ENCODE assay signal across 21 cellular contexts in the genomic region with DNA sequence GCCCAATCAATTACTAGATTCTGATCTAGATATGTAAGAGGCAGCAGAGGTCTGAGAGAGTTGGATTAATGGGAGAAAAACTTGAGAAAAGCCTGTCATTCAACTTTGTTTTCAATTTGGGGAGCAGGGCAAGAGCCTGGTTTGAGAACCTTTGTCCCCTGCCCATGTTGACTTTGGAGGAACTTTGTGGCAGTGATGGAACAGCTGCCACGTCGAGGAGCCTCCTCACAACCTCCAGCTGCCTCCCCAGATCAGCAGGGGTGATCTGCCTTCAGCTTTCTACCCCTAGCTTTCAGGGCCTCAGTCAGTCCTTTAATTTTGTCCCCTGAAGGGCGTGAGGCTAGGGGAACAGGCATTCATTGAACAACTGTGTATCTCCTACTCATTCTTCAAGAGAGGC.
"Had no signal": no experiment of that assay in that cellular context is flagged by ENCODE, and none has a peak within 500 bp of the region (broad histone marks: within the 10 kb centered on the region; RNA-seq: fewer than 3 reads in every experiment).

No MANE protein-coding gene starts in this region.

- H3K27ac ChIP-seq: brain microvascular endothelial cell, left ventricle myocardium inferior, psoas muscle, testis, upper lobe of left lung had no signal

- H3K4me3 Mint-ChIP-seq: activated B cell treated with CpG ODN at 0.5 μM for 24 hours; activated CD4-positive, alpha-beta memory T cell treated with anti-CD3 and anti-CD28 coated beads, Interleukin-2, amount 10 ng/mL, durations not matched to agents 7 days and 5 days; activated CD8-positive, alpha-beta memory T cell treated with anti-CD3 and anti-CD28 coated beads, Interleukin-2, amount 10 ng/mL, durations not matched to agents 7 days and 5 days; activated naive CD4-positive, alpha-beta T cell treated with anti-CD3 and anti-CD28 coated beads, Interleukin-2, amount 10 ng/mL, durations not matched to agents 7 days and 5 days; activated naive CD8-positive, alpha-beta T cell treated with anti-CD3 and anti-CD28 coated beads, Interleukin-2, amount 50 U/mL, for 24 hours; naive thymus-derived CD4-positive, alpha-beta T cell had no signal

- ATAC-seq: activated CD8-positive, alpha-beta memory T cell treated with anti-CD3 and anti-CD28 coated beads, Interleukin-2, amount 10 ng/mL, durations not matched to agents 7 days and 5 days; activated naive CD8-positive, alpha-beta T cell treated with anti-CD3 and anti-CD28 coated beads, Interleukin-2, amount 50 U/mL, for 24 hours; naive thymus-derived CD4-positive, alpha-beta T cell; psoas muscle; right cardiac atrium had no signal

- H3K4me1 ChIP-seq: testis had no signal

- DNase-seq: activated B cell treated with CpG ODN at 0.5 μM for 24 hours; activated CD4-positive, alpha-beta memory T cell treated with anti-CD3 and anti-CD28 coated beads, Interleukin-2, amount 10 ng/mL, durations not matched to agents 7 days and 5 days; activated CD4-positive, alpha-beta T cell treated with anti-CD3 and anti-CD28 coated beads for 48 hours; activated CD8-positive, alpha-beta memory T cell treated with anti-CD3 and anti-CD28 coated beads, Interleukin-2, amount 10 ng/mL, durations not matched to agents 7 days and 5 days; activated effector memory CD4-positive, alpha-beta T cell treated with Interleukin-2 at 50 U/mL for 16 hours; activated naive CD4-positive, alpha-beta T cell treated with anti-CD3 and anti-CD28 coated beads, Interleukin-2, amount 10 ng/mL, durations not matched to agents 7 days and 5 days; activated naive CD8-positive, alpha-beta T cell treated with anti-CD3 and anti-CD28 coated beads, Interleukin-2, amount 50 U/mL, for 24 hours; anterior cingulate cortex; brain microvascular endothelial cell; central memory CD4-positive, alpha-beta T cell; erythroblast; head of caudate nucleus; left ventricle myocardium inferior; naive thymus-derived CD4-positive, alpha-beta T cell; psoas muscle; right cardiac atrium; stimulated activated CD4-positive, alpha-beta T cell treated with anti-CD3 and anti-CD28 coated beads, Interleukin-4, amount 100 ng/mL, for 1 hour; stomach; testis; upper lobe of left lung had no signal

- H3K27me3 Mint-ChIP-seq: activated B cell treated with CpG ODN at 0.5 μM for 24 hours; activated CD4-positive, alpha-beta memory T cell treated with anti-CD3 and anti-CD28 coated beads, Interleukin-2, amount 10 ng/mL, durations not matched to agents 7 days and 5 days; activated CD8-positive, alpha-beta memory T cell treated with anti-CD3 and anti-CD28 coated beads, Interleukin-2, amount 10 ng/mL, durations not matched to agents 7 days and 5 days; activated naive CD4-positive, alpha-beta T cell treated with anti-CD3 and anti-CD28 coated beads, Interleukin-2, amount 10 ng/mL, durations not matched to agents 7 days and 5 days; activated naive CD8-positive, alpha-beta T cell treated with anti-CD3 and anti-CD28 coated beads, Interleukin-2, amount 50 U/mL, for 24 hours; naive thymus-derived CD4-positive, alpha-beta T cell had no signal

- H3K9me3 Mint-ChIP-seq: activated B cell treated with CpG ODN at 0.5 μM for 24 hours; activated CD4-positive, alpha-beta memory T cell treated with anti-CD3 and anti-CD28 coated beads, Interleukin-2, amount 10 ng/mL, durations not matched to agents 7 days and 5 days; activated naive CD4-positive, alpha-beta T cell treated with anti-CD3 and anti-CD28 coated beads, Interleukin-2, amount 10 ng/mL, durations not matched to agents 7 days and 5 days; activated naive CD8-positive, alpha-beta T cell treated with anti-CD3 and anti-CD28 coated beads, Interleukin-2, amount 50 U/mL, for 24 hours; naive thymus-derived CD4-positive, alpha-beta T cell had no signal

- H3K27me3 ChIP-seq: brain microvascular endothelial cell, stomach, testis, upper lobe of left lung had no signal

- H3K9me3 ChIP-seq: left ventricle myocardium inferior, psoas muscle, stomach, testis, upper lobe of left lung had no signal

- H3K4me3 ChIP-seq: left ventricle myocardium inferior, psoas muscle, smooth muscle cell, stomach, testis, upper lobe of left lung had no signal

- H3K27ac Mint-ChIP-seq: activated B cell treated with CpG ODN at 0.5 μM for 24 hours; activated CD4-positive, alpha-beta memory T cell treated with anti-CD3 and anti-CD28 coated beads, Interleukin-2, amount 10 ng/mL, durations not matched to agents 7 days and 5 days; activated CD8-positive, alpha-beta memory T cell treated with anti-CD3 and anti-CD28 coated beads, Interleukin-2, amount 10 ng/mL, durations not matched to agents 7 days and 5 days; activated naive CD4-positive, alpha-beta T cell treated with anti-CD3 and anti-CD28 coated beads, Interleukin-2, amount 10 ng/mL, durations not matched to agents 7 days and 5 days; activated naive CD8-positive, alpha-beta T cell treated with anti-CD3 and anti-CD28 coated beads, Interleukin-2, amount 50 U/mL, for 24 hours had no signal
